22 cellular contexts compared by ENCODE assay signal in genomic region chr3:132321321-132321720, GRCh38. TPM values are rescaled to one million over a fixed set of nuclear protein-coding genes. Genes with fewer than 3 reads are reported as not detected.
A peak's percentile ranks its signal among the peaks of the same experiment; 100 is the strongest.
DNase-seq lines count a peak whose midpoint lies in the region; ATAC-seq, FAIRE-seq and TF ChIP-seq lines count a peak whose summit lies in the region.
"Had no signal": no experiment of that assay in that cellular context is flagged by ENCODE, and none has a peak within 500 bp of the region (broad histone marks: within the 10 kb centered on the region; RNA-seq: fewer than 3 reads in every experiment).

No MANE protein-coding gene starts in this region.

- H4K20me1 ChIP-seq in IMR-90 (ENCODE audit: insufficient read depth, low read length), result no peaks in the 10 kb centered on the region

- dilution Hi-C loops in IMR-90 (cut with HindIII; ENCODE audit: low sequenced_read_pairs, unreplicated experiment), result no loop called here

- TF ChIP-seq CTCF in IMR-90 (conservative IDR thresholded peaks at IDR 0.05; ENCODE audit: low read depth, low read length), result no peak
- no peak for TF ChIP-seq CTCF in choroid plexus epithelial cell (conservative IDR thresholded peaks at IDR 0.05; ENCODE audit: low read depth, low read length)
- TF ChIP-seq CTCF in neutrophil (IDR thresholded peaks at IDR 0.05), result no peak
- TF ChIP-seq CTCF in thyroid gland (IDR thresholded peaks at IDR 0.05), result no peak

- no peak overlapping the region for H2BK15ac ChIP-seq in IMR-90 (ENCODE audit: low read depth, low read length)

- no peak overlapping the region for H2BK20ac ChIP-seq in IMR-90 (ENCODE audit: low read depth, low read length)

- no peaks in the 10 kb centered on the region for H3K27me3 ChIP-seq in IMR-90 (ENCODE audit: control insufficient read depth, insufficient read depth, low read length)
- no peaks in the 10 kb centered on the region for H3K27me3 ChIP-seq in neutrophil
- H3K27me3 ChIP-seq in thyroid gland, result no peaks in the 10 kb centered on the region

- BruUV-seq in IMR-90 (replicated peaks; lab: Mats Ljungman, UMichigan), result no TSS peak

- TF ChIP-seq POLR2A in IMR-90 (IDR thresholded peaks at IDR 0.05; ENCODE audit: low read depth, low read length), result no peak
- no peak for TF ChIP-seq POLR2A in thyroid gland (IDR thresholded peaks at IDR 0.05)
- no peak for TF ChIP-seq POLR2A in GM12892 (IDR thresholded peaks at IDR 0.05; ENCODE audit: low read depth, low read length)

- H3K79me1 ChIP-seq in IMR-90 (ENCODE audit: low read depth in 1 of 2, low read length in 2 of 2), result no peaks in the 10 kb centered on the region

- no peak overlapping the region for H3K23ac ChIP-seq in IMR-90 (ENCODE audit: low read depth, low read length)

- no peak overlapping the region for H3K18ac ChIP-seq in IMR-90 (ENCODE audit: low read depth, low read length)

- H3K56ac ChIP-seq in IMR-90 (ENCODE audit: extremely low read depth, insufficient read depth, low read length), result no peak overlapping the region

- DNase-seq in IMR-90, result no peak
- DNase-seq in choroid plexus epithelial cell (ENCODE audit: low read depth), result peak; percentile 33
- DNase-seq in thyroid gland, result peak; percentile 30 to 39
- no peak for DNase-seq in NCI-H2107 (lab: John Stamatoyannopoulos, UW)
- no peak for DNase-seq in GM12892 (ENCODE audit: insufficient read length)
- DNase-seq in kidney tubule cell (ENCODE audit: low spot score), result no peak
- DNase-seq: 8988T, ACHN, Calu3, DMS79 treated with DMSO at 0.1 percent for 48 hours, GF-D8, H9, MM.1S, NCI-H2029, NCI-H446 treated with DMSO at 0.1 percent for 48 hours, NCI-H526 treated with DMSO at 0.1 percent for 48 hours, SHP77 had no signal

- H3K14ac ChIP-seq in IMR-90 (replicated peaks; ENCODE audit: low read depth, low read length), result no peak overlapping the region

- no peaks in the 10 kb centered on the region for H3K4me1 ChIP-seq in IMR-90 (ENCODE audit: control insufficient read depth, insufficient read depth, low read length)
- peaks cover 48 to 65% of the 10 kb centered on the region in 2 experiments for H3K4me1 ChIP-seq in neutrophil (ENCODE audit: control insufficient read depth in 1 of 2, insufficient read depth in 1 of 2, low read depth in 1 of 2, low read length in 1 of 2)
- H3K4me1 ChIP-seq in thyroid gland, result peaks cover 41 to 48% of the 10 kb centered on the region in 2 donors

- no peak for ATAC-seq in IMR-90 (ENCODE audit: low read depth)
- ATAC-seq: GM23338, Panc1 had no signal

- POLR2A ChIA-PET in IMR-90 (lab: Charles Lee; ENCODE audit: unreplicated experiment), result no interaction called here

- H3K9me3 ChIP-seq in IMR-90 (ENCODE audit: control insufficient read depth, insufficient read depth, low read length), result no peaks in the 10 kb centered on the region
- H3K9me3 ChIP-seq in neutrophil, result no peaks in the 10 kb centered on the region
- no peaks in the 10 kb centered on the region for H3K9me3 ChIP-seq in thyroid gland

- peak overlapping the region; percentile 52 for H2AFZ ChIP-seq in IMR-90 (replicated peaks; ENCODE audit: low read length, poor library complexity)
- H2AFZ ChIP-seq: GM23338 had no signal

- no peak for TF ChIP-seq RAD21 in IMR-90 (IDR thresholded peaks at IDR 0.05; ENCODE audit: low read length)

- FAIRE-seq in GM12892 (lab: Jason Lieb, UNC), result no peak

- no peak overlapping the region for H2BK120ac ChIP-seq in IMR-90 (ENCODE audit: low read depth, low read length)

- H3K4ac ChIP-seq in IMR-90 (ENCODE audit: low read depth, low read length), result no peak overlapping the region

- H2AK5ac ChIP-seq in IMR-90 (ENCODE audit: low read depth, low read length), result no peak overlapping the region

- no peak overlapping the region for H3K4me2 ChIP-seq in IMR-90 (ENCODE audit: low read depth, low read length)
- H3K4me2 ChIP-seq: GM23338, KMS-11 had no signal

- CTCF ChIA-PET in IMR-90 (lab: Yijun Ruan, JAX), result no interaction called here

- H3K9ac ChIP-seq in IMR-90 (ENCODE audit: low read depth, low read length), result no peak overlapping the region
- H3K9ac ChIP-seq: KMS-11 had no signal

- intact Hi-C loops in IMR-90 (cut with micrococcal nuclease) (no loop called here), thyroid gland (cut with DNase I) (no loop called here)

- H3K27ac ChIP-seq in IMR-90 (ENCODE audit: insufficient read depth, low read length) (no peak overlapping the region), neutrophil (peak overlapping the region; percentile 86), thyroid gland (no peak overlapping the region)
- H3K27ac ChIP-seq: KMS-11, RWPE1 had no signal

- 31% methylated on average over 3 of the region's 3 CpGs; no CpG with 5 or more reads in 1 of the 2 experiments for WGBS in IMR-90 (ENCODE audit: extremely low coverage in 2 of 2, insufficient read length in 1 of 2), 2 experiments
- 46 to 48% methylated on average over 3 of the region's 3 CpGs for WGBS in thyroid gland, 2 donors

- no peak overlapping the region for H4K8ac ChIP-seq in IMR-90 (ENCODE audit: low read depth in 2 of 2, low read length in 2 of 2)

- in situ Hi-C loops in IMR-90 (cut with MboI; ENCODE audit: low sequenced_read_pairs), result no loop called here

- H3K4me3 ChIP-seq in IMR-90 (ENCODE audit: insufficient read depth, low read depth, low read length), result no peak overlapping the region
- no peak overlapping the region for H3K4me3 ChIP-seq in choroid plexus epithelial cell (ENCODE audit: low read depth, low read length)
- no peak overlapping the region for H3K4me3 ChIP-seq in neutrophil (ENCODE audit: low read depth in 1 of 2, low read length in 1 of 2)
- no peak overlapping the region for H3K4me3 ChIP-seq in thyroid gland (replicated peaks in 1 of 3)
- H3K4me3 ChIP-seq: GM23338 had no signal

- H3K9me1 ChIP-seq in IMR-90 (ENCODE audit: insufficient read depth, low read length), result no peaks in the 10 kb centered on the region

- no peak overlapping the region for H2BK5ac ChIP-seq in IMR-90 (ENCODE audit: low read depth, low read length, poor library complexity, severe bottlenecking)

- H4K91ac ChIP-seq in IMR-90 (ENCODE audit: insufficient read depth, low read depth, low read length), result no peak overlapping the region

- no peaks in the 10 kb centered on the region for H3K36me3 ChIP-seq in IMR-90 (ENCODE audit: control insufficient read depth, insufficient read depth, low read length)
- H3K36me3 ChIP-seq in neutrophil, result no peaks in the 10 kb centered on the region
- no peaks in the 10 kb centered on the region for H3K36me3 ChIP-seq in thyroid gland

- no peak overlapping the region for H4K5ac ChIP-seq in IMR-90 (ENCODE audit: low read depth, low read length)

- H2AK9ac ChIP-seq in IMR-90 (replicated peaks; ENCODE audit: low read depth, low read length, poor library complexity), result no peak overlapping the region

TF ChIP-seq in IMR-90, 13 proteins besides CTCF, POLR2A, EP300 and RAD21:
- TF ChIP-seq RCOR1 (IDR thresholded peaks at IDR 0.05; ENCODE audit: insufficient replicate concordance, low read length) (no peak), MAFK (IDR thresholded peaks at IDR 0.05; ENCODE audit: low read depth, low read length) (no peak), BHLHE40 (IDR thresholded peaks at IDR 0.05; ENCODE audit: low read depth, low read length) (no peak), FOS (IDR thresholded peaks at IDR 0.05; ENCODE audit: low read depth, low read length) (no peak), SMC3 (IDR thresholded peaks at IDR 0.05; ENCODE audit: low read depth, low read length) (no peak), NFE2L2 (IDR thresholded peaks at IDR 0.05; ENCODE audit: low read depth, low read length) (no peak), ELK1 (IDR thresholded peaks at IDR 0.05; ENCODE audit: borderline replicate concordance, low read depth, low read length) (no peak), CEBPB (IDR thresholded peaks at IDR 0.05; ENCODE audit: low read depth, low read length) (no peak), USF2 (IDR thresholded peaks at IDR 0.05; ENCODE audit: low read depth, low read length) (no peak), RFX5 (IDR thresholded peaks at IDR 0.05; ENCODE audit: low read depth, low read length) (no peak), MXI1 (IDR thresholded peaks at IDR 0.05; ENCODE audit: borderline replicate concordance, low read depth, low read length) (no peak), MAZ (IDR thresholded peaks at IDR 0.05; ENCODE audit: borderline replicate concordance, low read depth, low read length) (no peak), CHD1 (IDR thresholded peaks at IDR 0.05; ENCODE audit: low read depth, low read length) (no peak)
TF ChIP-seq in IMR-90: peak in this region for 0.

RNA-seq across cellular contexts. Expression of gene ACP3, which starts 4.1 kb away (rescaled TPM):
- total RNA-seq in IMR-90 (2012; rRNA removed) (0.28 and 0.54 TPM in 2 replicates), thyroid gland (1 to 10 TPM; 3.2 to 9.7 (median 8.0) TPM)
- 0.36 and 0.53 TPM in 2 replicates for polyA plus RNA-seq in IMR-90 (2012; rRNA removed)
- 0.13 and 0.25 TPM in 2 replicates for polyA plus RNA-seq in IMR-90 (2012; cell fraction: cytosol; rRNA removed)
- polyA plus RNA-seq in IMR-90 (2012; cell fraction: nucleus; rRNA removed; ENCODE audit: low replicate concordance), result 0.07 and 0.25 TPM in 2 replicates
- not detected for polyA plus RNA-seq in GM12892 (2012; ENCODE audit: missing spikeins)

Comparison
In these comparisons a context has a peak if more than half of its experiments do, and no peak if none do; other contexts are left out.
1. DNase-seq: peak in choroid plexus epithelial cell (single experiment) and thyroid gland (2 of 2); none in IMR-90 (single experiment), NCI-H2107 (single experiment), GM12892 (single experiment) and kidney tubule cell (single experiment).